Comparison of ENCODE assay signal across 1 cellular context in the genomic region with DNA sequence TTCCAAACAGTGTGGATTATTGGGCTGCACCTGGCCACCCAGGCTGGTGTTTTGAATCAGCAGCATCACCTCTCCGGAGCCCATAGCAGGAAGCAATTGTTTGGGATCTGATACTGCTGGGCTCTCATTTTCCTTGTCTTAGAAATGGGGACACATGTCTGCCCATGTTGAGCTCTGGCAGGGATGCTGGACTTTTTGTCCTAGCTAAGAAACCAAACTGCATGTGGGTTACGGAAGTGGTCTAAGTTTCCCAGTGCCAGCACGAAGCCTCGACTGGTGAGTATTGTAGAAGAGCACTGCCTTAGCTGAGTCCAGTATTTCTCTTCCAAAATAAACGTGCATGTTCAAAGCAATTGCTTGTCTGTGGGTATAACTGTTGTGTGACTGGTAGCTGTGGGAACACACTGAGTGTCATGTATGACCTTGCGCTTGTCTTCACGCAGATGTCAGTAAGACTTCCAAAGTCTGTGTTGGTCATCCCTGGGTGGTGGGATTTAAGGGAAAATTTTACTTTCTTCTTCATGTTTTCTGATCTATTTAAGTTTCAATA.
TF ChIP-seq lines count a peak whose summit lies in the region.

No MANE protein-coding gene starts in this region.

TF ChIP-seq in endothelial cell of umbilical vein, 7 proteins besides CTCF, POLR2A, EP300 and RAD21 (continued from another document):
- TF ChIP-seq FOS (IDR thresholded peaks at IDR 0.05; ENCODE audit: borderline replicate concordance, insufficient read depth, low read length) (no peak), POLR2AphosphoS5 (IDR thresholded peaks at IDR 0.05; ENCODE audit: insufficient read depth, low read depth, low read length) (no peak), MYC (IDR thresholded peaks at IDR 0.05; ENCODE audit: low read depth, low read length) (no peak)
